Comparison of ENCODE assay signal across 13 cellular contexts in the genomic region with DNA sequence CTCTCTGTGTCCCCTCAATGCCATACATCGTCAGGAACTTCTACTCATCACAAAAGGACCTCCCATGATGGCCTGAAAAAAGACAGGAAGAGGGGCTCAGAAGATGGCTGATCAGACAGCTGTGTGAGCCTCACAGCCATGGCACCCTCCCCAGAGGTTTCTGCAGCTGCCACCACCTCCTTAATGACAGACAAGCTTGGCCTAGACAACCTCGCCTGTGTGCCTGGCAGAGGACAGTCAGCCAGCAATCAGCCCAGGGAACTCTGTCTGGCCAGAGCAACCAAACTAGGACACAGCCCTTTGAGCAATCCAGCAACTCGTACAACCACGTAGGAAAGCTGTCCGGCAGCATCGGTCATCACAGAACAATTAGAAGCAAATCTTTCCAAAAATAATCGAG. TPM values are rescaled to one million over a fixed set of nuclear protein-coding genes. Genes with fewer than 3 reads are reported as not detected.
DNase-seq lines count a peak whose midpoint lies in the region; ATAC-seq and TF ChIP-seq lines count a peak whose summit lies in the region.
"Had no signal": no experiment of that assay in that cellular context is flagged by ENCODE, and none has a peak within 500 bp of the region (broad histone marks: within the 10 kb centered on the region; RNA-seq: fewer than 3 reads in every experiment).

No MANE protein-coding gene starts in this region.

- H3K9me3 ChIP-seq in left ventricle myocardium inferior (replicated peaks): peaks cover 6% of the 10 kb centered on the region
- H3K9me3 ChIP-seq in RWPE2 (ENCODE audit: severe bottlenecking): no peaks in the 10 kb centered on the region
- peaks cover 31% of the 10 kb centered on the region for H3K9me3 ChIP-seq in trophoblast cell (ENCODE audit: insufficient read depth, low read depth, low read length)
- no peaks in the 10 kb centered on the region for H3K9me3 ChIP-seq in upper lobe of right lung
- peaks cover 0 to 12% of the 10 kb centered on the region in 2 donors for H3K9me3 ChIP-seq in left lung

- H2BK5ac ChIP-seq in trophoblast cell (ENCODE audit: low read depth, low read length, poor library complexity): no peak overlapping the region

- no peaks in the 10 kb centered on the region for H3K36me3 ChIP-seq in left ventricle myocardium inferior
- H3K36me3 ChIP-seq in RWPE2 (ENCODE audit: low read depth): no peaks in the 10 kb centered on the region
- no peaks in the 10 kb centered on the region for H3K36me3 ChIP-seq in trophoblast cell (ENCODE audit: control insufficient read depth in 1 of 2, insufficient read depth in 2 of 2, low read length in 2 of 2)
- H3K36me3 ChIP-seq in upper lobe of right lung: no peaks in the 10 kb centered on the region
- no peaks in the 10 kb centered on the region for H3K36me3 ChIP-seq in left lung

- no peak overlapping the region for H2AK5ac ChIP-seq in trophoblast cell (ENCODE audit: low read length)

- intact Hi-C loops in left ventricle myocardium inferior (cut with micrococcal nuclease) (loop anchor here (5.0 kb wide), 1 partner anchor 145 kb away; no protein-coding TSS in a partner anchor), cardiac septum (cut with DNase I) (no loop called here), upper lobe of right lung (cut with DNase I) (no loop called here), left lung (cut with DNase I) (no loop called here)

- H3K79me1 ChIP-seq in trophoblast cell (ENCODE audit: low read length): no peaks in the 10 kb centered on the region

- no peak overlapping the region for H2AFZ ChIP-seq in trophoblast cell (ENCODE audit: insufficient read depth, low read length, poor library complexity)

- no peak for TF ChIP-seq CTCF in left ventricle myocardium inferior (IDR thresholded peaks at IDR 0.05; ENCODE audit: borderline replicate concordance)
- TF ChIP-seq CTCF in RWPE2 (IDR thresholded peaks at IDR 0.05; ENCODE audit: poor library complexity, severe bottlenecking): no peak
- no peak for TF ChIP-seq CTCF in upper lobe of right lung (IDR thresholded peaks at IDR 0.05)
- TF ChIP-seq CTCF in left lung (IDR thresholded peaks at IDR 0.05): no peak

- ATAC-seq in RWPE2 (ENCODE audit: low read depth): no peak
- no peak for ATAC-seq in upper lobe of right lung
- no peak for ATAC-seq in GM19035 (IDR thresholded peaks at IDR 0.05; ENCODE audit: unreplicated experiment)
- no peak for ATAC-seq in left lung
- ATAC-seq: CD8-positive, alpha-beta T cell had no signal

- WGBS in trophoblast cell (ENCODE audit: extremely low coverage, insufficient coverage, insufficient read length): no CpG with 5 or more reads among the region's 7 CpGs

- H3K27me3 ChIP-seq in left ventricle myocardium inferior (ENCODE audit: low read depth) (no peaks in the 10 kb centered on the region), RWPE2 (ENCODE audit: insufficient read depth, poor library complexity, severe bottlenecking) (no peaks in the 10 kb centered on the region), trophoblast cell (ENCODE audit: insufficient read depth, low read length) (peaks cover 3% of the 10 kb centered on the region), upper lobe of right lung (no peaks in the 10 kb centered on the region), left lung (no peaks in the 10 kb centered on the region)

- H3K79me2 ChIP-seq in trophoblast cell (ENCODE audit: control insufficient read depth, insufficient read depth, low read length, poor library complexity): no peaks in the 10 kb centered on the region

- peaks cover 73% of the 10 kb centered on the region for H3K4me1 ChIP-seq in left ventricle myocardium inferior
- H3K4me1 ChIP-seq in RWPE2 (ENCODE audit: insufficient read depth, poor library complexity, severe bottlenecking): no peaks in the 10 kb centered on the region
- no peaks in the 10 kb centered on the region for H3K4me1 ChIP-seq in trophoblast cell (ENCODE audit: control insufficient read depth in 1 of 2, insufficient read depth in 2 of 2, low read length in 2 of 2)
- no peaks in the 10 kb centered on the region for H3K4me1 ChIP-seq in upper lobe of right lung
- no peaks in the 10 kb centered on the region for H3K4me1 ChIP-seq in left lung

- H4K91ac ChIP-seq in trophoblast cell (ENCODE audit: low read depth, low read length): no peak overlapping the region

- no peak overlapping the region for H3K18ac ChIP-seq in trophoblast cell (ENCODE audit: low read length)

- peak overlapping the region; percentile 45 for H3K23ac ChIP-seq in trophoblast cell (ENCODE audit: low read length)

- no peak overlapping the region for H3K4me2 ChIP-seq in trophoblast cell (ENCODE audit: low read length)

- no peak overlapping the region for H3K14ac ChIP-seq in trophoblast cell (ENCODE audit: low read length)

- no peak overlapping the region for H2BK120ac ChIP-seq in trophoblast cell (ENCODE audit: insufficient read depth, low read length, poor library complexity)

- DNase-seq in left ventricle myocardium inferior (peak; percentile 42), cardiac septum (ENCODE audit: low spot score) (no peak), RWPE2 (ENCODE audit: low spot score) (peak; percentile 24), trophoblast cell (peak in 1 of 2 donors; percentile 12), upper lobe of right lung (peak; percentile 18), left lung (no peak)
- DNase-seq: Caco-2; CD8-positive, alpha-beta T cell; GF-D8; HCEC 1CT; HFFc6; IMR-90 had no signal

- no peak overlapping the region for H3K4ac ChIP-seq in trophoblast cell (ENCODE audit: low read depth, low read length)

- no peak overlapping the region for H4K12ac ChIP-seq in trophoblast cell (ENCODE audit: low read depth, low read length)

- H4K8ac ChIP-seq in trophoblast cell (ENCODE audit: low read depth, low read length): no peak overlapping the region

- H3K9ac ChIP-seq in trophoblast cell (ENCODE audit: low read length): no peak overlapping the region

- peak overlapping the region; percentile 54 for H3K27ac ChIP-seq in left ventricle myocardium inferior (replicated peaks)
- H3K27ac ChIP-seq in RWPE2 (ENCODE audit: poor library complexity, severe bottlenecking): no peak overlapping the region
- H3K27ac ChIP-seq in trophoblast cell (ENCODE audit: low read depth, low read length): no peak overlapping the region
- H3K27ac ChIP-seq in upper lobe of right lung: no peak overlapping the region
- no peak overlapping the region for H3K27ac ChIP-seq in left lung

- H2BK12ac ChIP-seq in trophoblast cell (ENCODE audit: low read length): no peak overlapping the region

- H3K4me3 ChIP-seq in left ventricle myocardium inferior: no peak overlapping the region
- no peak overlapping the region for H3K4me3 ChIP-seq in RWPE2 (ENCODE audit: severe bottlenecking)
- no peak overlapping the region for H3K4me3 ChIP-seq in trophoblast cell (ENCODE audit: low read depth, low read length)
- H3K4me3 ChIP-seq in upper lobe of right lung: no peak overlapping the region
- H3K4me3 ChIP-seq in left lung: no peak overlapping the region

RNA-seq across cellular contexts. Expression of a gene that starts 54.2 kb away (rescaled TPM):
- total RNA-seq in left ventricle myocardium inferior: 34.1 TPM
- total RNA-seq in cardiac septum: 30.5 TPM
- 10.0 and 10.1 TPM in 2 replicates for polyA plus RNA-seq in trophoblast cell (2013)
- 13.8 TPM for total RNA-seq in upper lobe of right lung
- 10 to 100 TPM; 11.5 to 12.3 TPM for total RNA-seq in left lung

Comparison
In these comparisons a context has a peak if more than half of its experiments do, and no peak if none do; other contexts are left out.
1. DNase-seq: peak in left ventricle myocardium inferior (single experiment), RWPE2 (single experiment) and upper lobe of right lung (single experiment); none in cardiac septum (single experiment) and left lung (0 of 2).